ENCODE assay signal across 8 cellular contexts in the genomic region with DNA sequence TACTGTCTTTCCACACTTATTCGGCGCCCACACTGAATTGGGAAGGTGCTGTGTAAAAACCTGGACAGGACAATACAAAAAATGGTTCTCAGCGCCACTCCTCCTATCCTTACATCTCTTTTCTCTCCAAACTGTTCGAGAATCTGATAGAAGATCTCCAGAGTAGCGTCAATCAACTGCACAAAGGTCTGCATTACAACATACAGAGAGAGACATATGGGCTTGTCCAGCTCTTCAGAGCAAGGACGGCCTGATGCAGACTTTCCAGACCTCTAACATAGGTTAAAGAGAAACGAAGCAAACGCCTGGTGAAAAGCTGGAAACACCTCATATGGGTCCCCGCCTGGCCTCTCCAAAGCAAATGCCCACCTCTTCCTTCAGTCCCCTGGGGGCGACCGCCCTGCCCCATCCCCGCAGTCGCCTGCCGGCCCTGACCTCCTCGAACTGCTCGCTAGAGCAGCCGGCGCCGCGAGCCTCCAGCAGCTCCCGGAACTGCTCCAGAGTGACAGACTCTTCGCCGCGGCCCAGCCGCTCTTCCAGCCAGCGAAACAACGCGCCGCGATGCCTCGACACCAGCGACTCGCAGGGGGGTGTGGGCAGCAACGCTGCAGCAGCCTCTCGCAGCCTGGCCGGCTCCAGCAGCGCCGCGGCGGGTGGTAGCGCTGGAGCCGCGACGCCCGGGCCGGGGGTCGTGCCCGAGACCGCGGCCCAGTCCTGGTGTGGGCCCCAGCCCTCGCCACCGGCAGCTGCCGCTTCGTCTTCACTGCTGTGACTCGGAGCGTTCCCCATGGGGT. TPM values are rescaled to one million over a fixed set of nuclear protein-coding genes. Genes with fewer than 3 reads are reported as not detected.
DNase-seq lines count a peak whose midpoint lies in the region; ATAC-seq and TF ChIP-seq lines count a peak whose summit lies in the region.

No MANE protein-coding gene starts in this region.

- H3K27ac ChIP-seq in right lobe of liver, result peak overlapping the region; percentile 97 to 99 (median 98)

- WGBS in right lobe of liver (ENCODE audit: insufficient coverage, low coverage, low lambda C conversion rate, missing lambda C conversion rate), result 3% methylated on average over 19 of the region's 56 CpGs

- TF ChIP-seq CTCF in right lobe of liver (IDR thresholded peaks at IDR 0.05), result no peak

- TF ChIP-seq POLR2A in right lobe of liver (IDR thresholded peaks at IDR 0.05), result no peak

- H3K4me3 ChIP-seq in right lobe of liver, result peak overlapping the region; percentile 99 to 100 (median 99)

- intact Hi-C loops in right lobe of liver (cut with DNase I), result no loop called here

- no peaks in the 10 kb centered on the region for H3K27me3 ChIP-seq in right lobe of liver

- DNase-seq in NCI-H2227 (lab: John Stamatoyannopoulos, UW; ENCODE audit: unreplicated experiment) (peak; percentile 38), NCI-H2227 treated with DMSO at 0.1 percent for 48 hours (lab: John Stamatoyannopoulos, UW) (no peak), T-helper 1 cell (peak in 3 of 5 donors; percentile 15 to 47 (median 22)), cerebellar cortex (ENCODE audit: low spot score) (peak; percentile 13), right lobe of liver (peak; percentile 59 to 72 (median 61)), NCI-H446 (lab: John Stamatoyannopoulos, UW) (no peak)
- peak; percentile 6 to 8 for DNase-seq in stimulated activated CD8-positive, alpha-beta memory T cell treated with anti-CD3 and anti-CD28 coated beads, Interleukin-15, amount 100 ng/mL, for 48 hours (ENCODE audit: low read depth in 2 of 2)

- ATAC-seq in HG02981 (IDR thresholded peaks at IDR 0.05; ENCODE audit: unreplicated experiment), result peak; percentile 16
- peak in 3 of 4 donors; percentile 0 to 3 (median 2) for ATAC-seq in right lobe of liver

- H3K36me3 ChIP-seq in right lobe of liver, result no peaks in the 10 kb centered on the region

- H3K4me1 ChIP-seq in right lobe of liver, result peaks cover 4 to 43% (median 14%) of the 10 kb centered on the region in 4 donors

- no peaks in the 10 kb centered on the region for H3K9me3 ChIP-seq in right lobe of liver

RNA-seq across cellular contexts. Expression of gene ZZEF1, which starts 0.5 kb away (rescaled TPM):
- total RNA-seq in right lobe of liver, result 10 to 100 TPM; 17.1 to 24.9 (median 21.0) TPM

RNA-seq across cellular contexts. Expression of gene CYB5D2, which starts 0.7 kb away (rescaled TPM):
- 10 to 100 TPM; 10.4 to 22.8 (median 14.8) TPM for total RNA-seq in right lobe of liver

Comparison
In these comparisons a context has a peak if more than half of its experiments do, and no peak if none do; other contexts are left out.
1. DNase-seq: peak in NCI-H2227 (single experiment), T-helper 1 cell (3 of 5), cerebellar cortex (single experiment), right lobe of liver (3 of 3) and stimulated activated CD8-positive, alpha-beta memory T cell treated with anti-CD3 and anti-CD28 coated beads, Interleukin-15, amount 100 ng/mL, for 48 hours (2 of 2); none in NCI-H2227 treated with DMSO at 0.1 percent for 48 hours (single experiment) and NCI-H446 (0 of 2).